Comparison of ENCODE assay signal across 7 cellular contexts in the genomic region with DNA sequence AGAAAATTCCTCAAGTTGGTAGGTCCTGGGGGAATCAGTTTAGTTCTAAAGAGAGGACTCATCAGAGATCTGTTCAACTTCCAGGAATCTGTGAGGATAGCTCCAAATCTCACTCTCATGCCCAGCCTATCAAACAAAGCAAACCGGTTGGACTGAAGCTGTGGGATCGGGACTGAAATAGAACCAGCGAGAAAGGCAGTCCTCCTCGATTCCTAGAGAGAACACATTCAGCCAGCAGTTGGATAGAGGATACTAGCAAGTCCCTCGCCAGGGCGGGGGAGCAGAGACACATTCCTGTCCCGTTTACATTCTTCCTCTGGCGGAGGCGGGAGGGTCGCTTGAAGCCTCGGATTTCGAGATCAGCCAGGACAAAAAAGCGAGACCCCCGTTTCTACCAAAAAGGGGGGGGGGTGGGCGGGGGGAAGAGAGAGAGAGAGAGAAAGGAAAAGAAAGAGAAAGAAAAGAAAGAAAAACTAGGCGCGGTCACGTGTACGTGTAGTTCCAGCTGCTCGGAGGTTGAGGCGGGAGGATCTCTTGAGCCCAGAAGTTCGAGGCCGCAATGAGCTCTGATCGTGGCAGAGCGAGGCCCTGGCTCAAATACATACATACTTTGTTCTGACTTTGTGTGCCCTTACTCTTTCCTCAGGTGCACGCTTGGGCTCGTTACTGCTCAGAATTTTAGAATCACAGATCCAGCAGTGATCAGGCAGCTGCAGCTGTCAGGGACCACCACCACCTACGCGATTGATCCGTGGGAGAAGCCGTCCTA. TPM values are rescaled to one million over a fixed set of nuclear protein-coding genes. Genes with fewer than 3 reads are reported as not detected.
DNase-seq lines count a peak whose midpoint lies in the region; ATAC-seq, FAIRE-seq and TF ChIP-seq lines count a peak whose summit lies in the region.

No MANE protein-coding gene starts in this region.

- peaks cover 0 to 10% of the 10 kb centered on the region in 2 donors for H3K4me1 ChIP-seq in thoracic aorta (ENCODE audit: control insufficient read depth in 1 of 2, low read depth in 2 of 2)

- H3K4me3 ChIP-seq in epithelial cell of proximal tubule (ENCODE audit: low read depth, low read length): peak overlapping the region; percentile 57
- peak overlapping the region; percentile 73 for H3K4me3 ChIP-seq in thoracic aorta

- H3K36me3 ChIP-seq in thoracic aorta: no peaks in the 10 kb centered on the region

- peak overlapping the region; percentile 88 to 89 for H3K27ac ChIP-seq in thoracic aorta

- ATAC-seq in thoracic aorta (ENCODE audit: insufficient number of reproducible peaks, low FRiP score, low read depth): peak; percentile 72

- peak; percentile 74 for FAIRE-seq in TTC549 (lab: Jason Lieb, UNC)

- DNase-seq in GM04504 (ENCODE audit: low read depth): peak; percentile 93
- DNase-seq in NCI-H2029 (lab: John Stamatoyannopoulos, UW): peak; percentile 95
- peak; percentile 94 for DNase-seq in epithelial cell of proximal tubule (ENCODE audit: low read depth)
- peak; percentile 92 for DNase-seq in medulla oblongata (ENCODE audit: extremely low spot score)
- peak; percentile 66 for DNase-seq in thoracic aorta (ENCODE audit: low spot score)
- no peak for DNase-seq in effector CD8-positive, alpha-beta T cell (lab: John Stamatoyannopoulos, UW)

- TF ChIP-seq CTCF in epithelial cell of proximal tubule (conservative IDR thresholded peaks at IDR 0.05; ENCODE audit: low read depth, low read length) (no peak), thoracic aorta (IDR thresholded peaks at IDR 0.05) (no peak)

- H3K27me3 ChIP-seq in thoracic aorta (replicated peaks; ENCODE audit: insufficient read depth): no peaks in the 10 kb centered on the region

- H3K9me3 ChIP-seq in thoracic aorta: no peaks in the 10 kb centered on the region

RNA-seq across cellular contexts. Expression of gene ZNF311, which starts 19.5 kb away (rescaled TPM):
- total RNA-seq in epithelial cell of proximal tubule: 0.52 and 0.65 TPM in 2 replicates
- total RNA-seq in thoracic aorta: under 1 TPM; 0.27 to 0.35 TPM

RNA-seq across cellular contexts. Expression of gene OR2W1, which starts 59.4 kb away (rescaled TPM):
- total RNA-seq in epithelial cell of proximal tubule: not detected in 2 replicates
- not detected for total RNA-seq in thoracic aorta
